8 cellular contexts compared by ENCODE assay signal in the genomic region with DNA sequence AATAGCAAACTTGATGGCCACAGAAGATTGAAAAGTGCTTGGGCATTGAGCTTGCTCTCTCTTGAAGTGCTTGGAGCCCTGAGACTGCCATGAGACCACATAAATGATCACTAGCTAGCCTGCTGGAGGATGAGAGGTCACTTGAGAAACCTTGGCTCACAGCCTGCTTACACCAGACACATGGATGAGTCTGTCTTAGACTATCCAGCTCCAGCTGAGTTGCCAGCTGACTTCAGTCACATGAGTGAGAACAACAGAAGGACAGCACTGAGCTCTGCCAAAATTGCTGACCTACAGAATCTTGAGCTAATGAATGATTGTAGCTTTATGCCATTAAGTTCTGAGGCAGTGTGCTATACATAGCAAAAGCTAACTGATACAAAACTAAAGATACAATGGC. TPM values are rescaled to one million over a fixed set of nuclear protein-coding genes. Genes with fewer than 3 reads are reported as not detected.
DNase-seq lines count a peak whose midpoint lies in the region; ATAC-seq and TF ChIP-seq lines count a peak whose summit lies in the region.

No MANE protein-coding gene starts in this region.

- intact Hi-C loops in A673 (cut with micrococcal nuclease; ENCODE audit: unreplicated experiment) (loop anchor here (10.0 kb wide), 1 partner anchor 479 kb away; no protein-coding TSS in a partner anchor), body of pancreas (cut with DNase I) (no loop called here)

- ATAC-seq in body of pancreas (no peak), GM18909 (IDR thresholded peaks at IDR 0.05; ENCODE audit: poor library complexity, unreplicated experiment) (no peak), GM21619 (IDR thresholded peaks at IDR 0.05; ENCODE audit: unreplicated experiment) (no peak)

- H3K36me3 ChIP-seq in A673 (ENCODE audit: insufficient read depth, low read length, poor library complexity, severe bottlenecking) (no peaks in the 10 kb centered on the region), body of pancreas (replicated peaks in 1 of 2; ENCODE audit: insufficient read depth in 1 of 2, low read depth in 2 of 2) (no peaks in the 10 kb centered on the region)

- H3K4me3 ChIP-seq in A673 (ENCODE audit: low read depth, low read length, poor library complexity, severe bottlenecking), result no peak overlapping the region
- H3K4me3 ChIP-seq in body of pancreas, result no peak overlapping the region

- no TSS peak for BruUV-seq in A673 (replicated peaks; lab: Mats Ljungman, UMichigan)

- CTCF ChIA-PET in A673 (lab: Charles Lee), result no interaction called here

- H3K27ac ChIP-seq in A673 (ENCODE audit: low read depth, low read length, poor library complexity, severe bottlenecking), result no peak overlapping the region
- H3K27ac ChIP-seq in body of pancreas, result no peak overlapping the region

- DNase-seq in A673 (ENCODE audit: low spot score) (peak; percentile 28), M059J (ENCODE audit: low read depth) (peak; percentile 82), body of pancreas (peak in 3 of 4 donors; percentile 34 to 63 (median 39)), kidney glomerular epithelial cell (lab: John Stamatoyannopoulos, UW) (peak; percentile 61), NCI-H187 (lab: John Stamatoyannopoulos, UW) (no peak), ecto neural progenitor cell (ENCODE audit: low spot score) (no peak)

- peaks cover 10% of the 10 kb centered on the region for H3K4me1 ChIP-seq in A673 (ENCODE audit: insufficient read depth, low read length, poor library complexity, severe bottlenecking)
- peaks cover 2% of the 10 kb centered on the region for H3K4me1 ChIP-seq in body of pancreas

- TF ChIP-seq POLR2A in body of pancreas (IDR thresholded peaks at IDR 0.05), result no peak

- POLR2A ChIA-PET in A673 (lab: Charles Lee; ENCODE audit: low non-redundant PET), result no interaction called here

- H3K9me3 ChIP-seq in A673 (ENCODE audit: low read depth, low read length, poor library complexity, severe bottlenecking), result no peaks in the 10 kb centered on the region
- no peaks in the 10 kb centered on the region for H3K9me3 ChIP-seq in body of pancreas

- no peaks in the 10 kb centered on the region for H3K27me3 ChIP-seq in A673 (replicated peaks; ENCODE audit: insufficient read depth, low read depth, low read length, poor library complexity)
- H3K27me3 ChIP-seq in body of pancreas, result no peaks in the 10 kb centered on the region

- TF ChIP-seq CTCF in A673 (conservative IDR thresholded peaks at IDR 0.05; ENCODE audit: low read depth, low read length), result no peak
- no peak for TF ChIP-seq CTCF in body of pancreas (IDR thresholded peaks at IDR 0.05)

RNA-seq across cellular contexts. Expression of a gene that starts 18.1 kb away (rescaled TPM):
- 33.2 and 38.4 TPM in 2 replicates for total RNA-seq in A673 (2021)
- total RNA-seq in M059J (2014; rRNA removed; shearing (Covaris generic)), result 18.6 and 37.5 TPM in 2 replicates
- total RNA-seq in body of pancreas, result 10 to 100 TPM; 10.9 to 39.2 TPM

Comparison
In these comparisons a context has a peak if more than half of its experiments do, and no peak if none do; other contexts are left out.
1. DNase-seq: peak in A673 (single experiment), M059J (single experiment), body of pancreas (3 of 4) and kidney glomerular epithelial cell (single experiment); none in NCI-H187 (0 of 2) and ecto neural progenitor cell (single experiment).